ENCODE assay signal across 21 cellular contexts in genomic region chr2:218889937-218890336, GRCh38. TPM values are rescaled to one million over a fixed set of nuclear protein-coding genes. Genes with fewer than 3 reads are reported as not detected.
A peak's percentile ranks its signal among the peaks of the same experiment; 100 is the strongest.
DNase-seq lines count a peak whose midpoint lies in the region; ATAC-seq, FAIRE-seq and TF ChIP-seq lines count a peak whose summit lies in the region.
"Had no signal": no experiment of that assay in that cellular context is flagged by ENCODE, and none has a peak within 500 bp of the region (broad histone marks: within the 10 kb centered on the region; RNA-seq: fewer than 3 reads in every experiment).

No MANE protein-coding gene starts in this region.

- no peaks in the 10 kb centered on the region for H3K27me3 Mint-ChIP-seq in activated naive CD4-positive, alpha-beta T cell treated with anti-CD3 and anti-CD28 coated beads for 36 hours (ENCODE audit: low read depth)

- no peak for TF ChIP-seq POLR2A in spleen (IDR thresholded peaks at IDR 0.05)

- ATAC-seq in GM19455 (IDR thresholded peaks at IDR 0.05; ENCODE audit: unreplicated experiment), result no peak
- ATAC-seq: HCT116 had no signal

- DNase-seq in activated naive CD4-positive, alpha-beta T cell treated with Interleukin-2 at 50 U/mL for 16 hours, result peak; percentile 1
- DNase-seq in activated naive CD4-positive, alpha-beta T cell treated with anti-CD3 and anti-CD28 coated beads for 36 hours, result no peak
- DNase-seq in H7, result peak; percentile 43
- peak; percentile 47 for DNase-seq in kidney
- DNase-seq in spleen, result peak; percentile 70
- DNase-seq in GDM1 (lab: John Stamatoyannopoulos, UW), result no peak
- DNase-seq: DMS53, IMR-90, MV-4-11, NCI-H1105 treated with DMSO at 0.1 percent for 48 hours, NCI-H2029 treated with DMSO at 0.1 percent for 48 hours, NCI-H226, NCI-H510A treated with DMSO at 0.1 percent for 48 hours, NCI-H748 treated with DMSO at 0.1 percent for 48 hours, SHP77 treated with DMSO at 0.1 percent for 48 hours had no signal

- H3K4me3 Mint-ChIP-seq in activated naive CD4-positive, alpha-beta T cell treated with anti-CD3 and anti-CD28 coated beads for 36 hours, result no peak overlapping the region

- no peak for FAIRE-seq in kidney (lab: Jason Lieb, UNC)
- FAIRE-seq: A204.1 had no signal

- TF ChIP-seq CTCF in kidney (IDR thresholded peaks at IDR 0.05; ENCODE audit: borderline replicate concordance, extremely low read depth, insufficient read depth) (no peak), spleen (IDR thresholded peaks at IDR 0.05 in 8 of 11, conservative IDR thresholded peaks at IDR 0.05 in 3 of 11) (no peak)

- H3K4me3 ChIP-seq in H7 (ENCODE audit: insufficient read depth, low read depth, low read length) (no peak overlapping the region), kidney (ENCODE audit: low read length in 2 of 2) (no peak overlapping the region), spleen (no peak overlapping the region)
- H3K4me3 ChIP-seq: SK-N-MC had no signal

- no peak overlapping the region for H3K27ac Mint-ChIP-seq in activated naive CD4-positive, alpha-beta T cell treated with anti-CD3 and anti-CD28 coated beads for 36 hours

- CTCF ChIA-PET in activated naive CD4-positive, alpha-beta T cell treated with anti-CD3 and anti-CD28 coated beads for 36 hours (lab: Charles Lee), result interaction anchor here (19.0 to 19.6 kb wide), 2 partner anchors 9 kb away, joined by 947 read pairs; partner anchors contain the start of gene WNT10A

- intact Hi-C loops in activated naive CD4-positive, alpha-beta T cell treated with anti-CD3 and anti-CD28 coated beads for 36 hours (cut with micrococcal nuclease), result loop anchor here (5.0 kb wide), 2 partner anchors 493 to 673 kb away; partner anchors contain the start of genes ARPC2 and CTDSP1
- intact Hi-C loops in kidney (cut with DNase I), result no loop called here
- intact Hi-C loops in spleen (cut with DNase I; ENCODE audit: low total_unique reads), result no loop called here

- H3K9me3 ChIP-seq in kidney (ENCODE audit: control insufficient read depth in 1 of 2, low read length in 2 of 2), result no peaks in the 10 kb centered on the region
- H3K9me3 ChIP-seq in spleen, result no peaks in the 10 kb centered on the region

- H3K36me3 ChIP-seq in H7 (replicated peaks; ENCODE audit: control insufficient read depth, insufficient read depth, low read length) (no peaks in the 10 kb centered on the region), kidney (ENCODE audit: control insufficient read depth in 1 of 2, insufficient read depth in 2 of 2, low read length in 2 of 2) (no peaks in the 10 kb centered on the region), spleen (no peaks in the 10 kb centered on the region)

- H3K27me3 ChIP-seq in H7 (ENCODE audit: control insufficient read depth, insufficient read depth, low read length) (peaks cover 92% of the 10 kb centered on the region), spleen (replicated peaks in 1 of 7) (peaks cover 0 to 39% (median 4%) of the 10 kb centered on the region in 7 donors)

- H3K4me1 Mint-ChIP-seq in activated naive CD4-positive, alpha-beta T cell treated with anti-CD3 and anti-CD28 coated beads for 36 hours (ENCODE audit: low read depth), result peaks cover 34% of the 10 kb centered on the region

- H3K27ac ChIP-seq in kidney (ENCODE audit: low read depth in 2 of 2, low read length in 2 of 2) (no peak overlapping the region), spleen (no peak overlapping the region)
- H3K27ac ChIP-seq: C4-2B, RWPE1 had no signal

- no peaks in the 10 kb centered on the region for H3K9me3 Mint-ChIP-seq in activated naive CD4-positive, alpha-beta T cell treated with anti-CD3 and anti-CD28 coated beads for 36 hours

- WGBS in spleen, 5 donors, result 76 to 89% (median 88%) methylated on average over 11 to 23 of the region's 23 CpGs

- H3K4me1 ChIP-seq in kidney (ENCODE audit: control insufficient read depth in 1 of 2, insufficient read depth in 1 of 2, low read depth in 1 of 2, low read length in 2 of 2) (peaks cover 0 to 9% of the 10 kb centered on the region in 2 donors), spleen (peaks cover 14 to 63% (median 43%) of the 10 kb centered on the region in 6 donors)

- H3K9ac ChIP-seq in kidney (ENCODE audit: low read length in 2 of 2), result no peak overlapping the region

- H3K36me3 Mint-ChIP-seq in activated naive CD4-positive, alpha-beta T cell treated with anti-CD3 and anti-CD28 coated beads for 36 hours (ENCODE audit: low read depth), result peaks cover 2% of the 10 kb centered on the region

RNA-seq across cellular contexts. Expression of gene WNT10A, which starts 9.3 kb away (rescaled TPM):
- total RNA-seq in activated naive CD4-positive, alpha-beta T cell treated with anti-CD3 and anti-CD28 coated beads for 36 hours, result 1 to 10 TPM; 1.1 to 1.3 TPM
- total RNA-seq in H7 (2014; rRNA removed; shearing (Covaris generic)), result 0.33 TPM in 1 of 2 replicates, not detected in the other
- 10.2 TPM for total RNA-seq in kidney
- polyA plus RNA-seq in kidney (ENCODE audit: insufficient read depth, low read depth, low replicate concordance), result 1.1 TPM
- total RNA-seq in spleen, result 1 to 10 TPM; 1.6 to 7.9 (median 3.5) TPM
- polyA plus RNA-seq in spleen, result 1 to 10 TPM; 1.5 to 2.5 (median 1.5) TPM
- total RNA-seq: IMR-90 had no signal
- polyA plus RNA-seq: IMR-90 had no signal

RNA-seq across cellular contexts. Expression of gene WNT6, which starts 30.3 kb away (rescaled TPM):
- not detected for total RNA-seq in activated naive CD4-positive, alpha-beta T cell treated with anti-CD3 and anti-CD28 coated beads for 36 hours
- not detected in 2 replicates for total RNA-seq in H7 (2014; rRNA removed; shearing (Covaris generic))
- 0.57 TPM for total RNA-seq in kidney
- 0.75 TPM for polyA plus RNA-seq in kidney (ENCODE audit: insufficient read depth, low read depth, low replicate concordance)
- 10 to 100 TPM in 3 of 7 donors, 1 to 10 TPM in 4; 2.2 to 10.9 (median 10.0) TPM for total RNA-seq in spleen
- polyA plus RNA-seq in spleen, result 1 to 10 TPM; 1.1 to 4.0 (median 1.1) TPM
- total RNA-seq: IMR-90 had no signal
- polyA plus RNA-seq: IMR-90 had no signal

RNA-seq across cellular contexts. Expression of gene PRKAG3, which starts 58.3 kb away (rescaled TPM):
- total RNA-seq in activated naive CD4-positive, alpha-beta T cell treated with anti-CD3 and anti-CD28 coated beads for 36 hours, result not detected
- not detected in 2 replicates for total RNA-seq in H7 (2014; rRNA removed; shearing (Covaris generic))
- total RNA-seq in kidney (not detected), spleen (not detected)
- polyA plus RNA-seq in kidney (ENCODE audit: insufficient read depth, low read depth, low replicate concordance) (not detected), spleen (not detected)
- total RNA-seq: IMR-90 had no signal
- polyA plus RNA-seq: IMR-90 had no signal

Comparison
In these comparisons a context has a peak if more than half of its experiments do, and no peak if none do; other contexts are left out.
1. DNase-seq: peak in activated naive CD4-positive, alpha-beta T cell treated with Interleukin-2 at 50 U/mL for 16 hours (single experiment), H7 (single experiment), kidney (single experiment) and spleen (single experiment); none in activated naive CD4-positive, alpha-beta T cell treated with anti-CD3 and anti-CD28 coated beads for 36 hours (single experiment) and GDM1 (single experiment).